22 cellular contexts compared by ENCODE assay signal in genomic region chr7:45988405-45989057, GRCh38.
DNase-seq lines count a peak whose midpoint lies in the region; ATAC-seq and TF ChIP-seq lines count a peak whose summit lies in the region.
"Had no signal": no experiment of that assay in that cellular context is flagged by ENCODE, and none has a peak within 500 bp of the region (broad histone marks: within the 10 kb centered on the region; RNA-seq: fewer than 3 reads in every experiment).

No MANE protein-coding gene starts in this region.

- H3K27ac Mint-ChIP-seq in osteocyte (ENCODE audit: unreplicated experiment), result no peak overlapping the region
- H3K27ac Mint-ChIP-seq: CD4-positive, alpha-beta memory T cell; GM23338 had no signal

- no peak for ATAC-seq in left lung
- ATAC-seq: GM12878, GM23338 had no signal

- intact Hi-C loops in colonic mucosa (cut with DNase I), result no loop called here
- intact Hi-C loops in stomach (cut with DNase I; ENCODE audit: low total_unique reads), result no loop called here
- intact Hi-C loops in left lung (cut with DNase I), result no loop called here

- no peaks in the 10 kb centered on the region for H3K36me3 Mint-ChIP-seq in osteocyte (ENCODE audit: unreplicated experiment)

- H3K27me3 ChIP-seq in colonic mucosa (no peaks in the 10 kb centered on the region), stomach (no peaks in the 10 kb centered on the region), left lung (no peaks in the 10 kb centered on the region)
- H3K27me3 ChIP-seq: BLaER1, MG63 had no signal

- no peak overlapping the region for H3K4me3 ChIP-seq in colonic mucosa
- H3K4me3 ChIP-seq in stomach, result no peak overlapping the region
- no peak overlapping the region for H3K4me3 ChIP-seq in left lung
- H3K4me3 ChIP-seq: BLaER1, GM12878, GM23338, MG63, PC-9 had no signal

- H3K36me3 ChIP-seq in colonic mucosa, result no peaks in the 10 kb centered on the region
- no peaks in the 10 kb centered on the region for H3K36me3 ChIP-seq in stomach
- H3K36me3 ChIP-seq in left lung, result no peaks in the 10 kb centered on the region
- H3K36me3 ChIP-seq: BLaER1, MG63 had no signal

- TF ChIP-seq CTCF in colonic mucosa (IDR thresholded peaks at IDR 0.05), result no peak
- TF ChIP-seq CTCF in osteocyte (IDR thresholded peaks at IDR 0.05), result no peak
- TF ChIP-seq CTCF in stomach (IDR thresholded peaks at IDR 0.05), result no peak
- TF ChIP-seq CTCF in left lung (IDR thresholded peaks at IDR 0.05), result no peak

- H3K9me3 ChIP-seq in colonic mucosa, result no peaks in the 10 kb centered on the region
- no peaks in the 10 kb centered on the region for H3K9me3 ChIP-seq in stomach
- no peaks in the 10 kb centered on the region for H3K9me3 ChIP-seq in left lung
- H3K9me3 ChIP-seq: BLaER1, MG63 had no signal

- 73 to 79% (median 75%) methylated on average over 9 of the region's 9 CpGs for WGBS in stomach, 5 donors

- H3K4me1 Mint-ChIP-seq in osteocyte (ENCODE audit: unreplicated experiment), result peaks cover 18% of the 10 kb centered on the region
- H3K4me1 Mint-ChIP-seq: CD4-positive, alpha-beta memory T cell had no signal

- no peak overlapping the region for H3K9ac ChIP-seq in colonic mucosa (ENCODE audit: low read depth in 2 of 2, low read length in 2 of 2)
- H3K9ac ChIP-seq: BLaER1 had no signal

- no peak for TF ChIP-seq EP300 in stomach (IDR thresholded peaks at IDR 0.05)

- H3K4me1 ChIP-seq in colonic mucosa, result no peaks in the 10 kb centered on the region
- peaks cover 0 to 3% (median 0%) of the 10 kb centered on the region in 4 donors for H3K4me1 ChIP-seq in stomach
- H3K4me1 ChIP-seq in left lung, result no peaks in the 10 kb centered on the region
- H3K4me1 ChIP-seq: BLaER1 had no signal

- H3K9me3 Mint-ChIP-seq in osteocyte (ENCODE audit: unreplicated experiment), result no peaks in the 10 kb centered on the region

- TF ChIP-seq POLR2A in stomach (IDR thresholded peaks at IDR 0.05), result no peak

- no peak overlapping the region for H3K4me3 Mint-ChIP-seq in osteocyte (ENCODE audit: unreplicated experiment)
- H3K4me3 Mint-ChIP-seq: CD4-positive, alpha-beta memory T cell; GM23338 had no signal

- DNase-seq in ELR (ENCODE audit: low read depth) (peak; percentile 12), colonic mucosa (peak; percentile 8), kidney tubule cell (ENCODE audit: low spot score) (peak; percentile 79), osteocyte (ENCODE audit: extremely low spot score, unreplicated experiment) (peak; percentile 34), stomach (no peak), UCSD-AML1 (lab: John Stamatoyannopoulos, UW; ENCODE audit: unreplicated experiment) (no peak), left lung (no peak)
- DNase-seq: CD4-positive, alpha-beta memory T cell; DMS153; HCEC 1CT; Kasumi-1; MG63; NCI-H1048; NCI-H1436; NCI-H1930; NCI-H226; NCI-H524 had no signal

- no peak overlapping the region for H3K27ac ChIP-seq in colonic mucosa
- no peak overlapping the region for H3K27ac ChIP-seq in stomach
- no peak overlapping the region for H3K27ac ChIP-seq in left lung
- H3K27ac ChIP-seq: BLaER1, PC-9, RWPE1 had no signal

- H3K27me3 Mint-ChIP-seq in osteocyte (ENCODE audit: unreplicated experiment), result no peaks in the 10 kb centered on the region
- H3K27me3 Mint-ChIP-seq: CD4-positive, alpha-beta memory T cell had no signal

Comparison
In these comparisons a context has a peak if more than half of its experiments do, and no peak if none do; other contexts are left out.
1. DNase-seq: peak in ELR (single experiment), colonic mucosa (single experiment), kidney tubule cell (single experiment) and osteocyte (single experiment); none in stomach (single experiment), UCSD-AML1 (single experiment) and left lung (0 of 2).